8 cellular contexts compared by ENCODE assay signal in genomic region chrX:1212532-1212931, GRCh38. TPM values are rescaled to one million over a fixed set of nuclear protein-coding genes. Genes with fewer than 3 reads are reported as not detected.
DNase-seq lines count a peak whose midpoint lies in the region; ATAC-seq lines count a peak whose summit lies in the region.

Gene CRLF2 (minus strand): TSS chrX:1212649. CDS start chrX:1212634, 15 bp downstream.

- peaks cover 8% of the 10 kb centered on the region for H3K9me3 Mint-ChIP-seq in activated CD8-positive, alpha-beta memory T cell treated with anti-CD3 and anti-CD28 coated beads, Interleukin-2, amount 10 ng/mL, durations not matched to agents 7 days and 5 days (ENCODE audit: low read depth)
- H3K9me3 Mint-ChIP-seq in stimulated activated memory B cell treated with anti-CD40 and anti-IgM and Interleukin-4, amounts not matched to agents 10 μg/mL and 1 μg/mL and 100 μg/mL, for 72 hours = peaks cover 11% of the 10 kb centered on the region

- H3K27ac Mint-ChIP-seq in activated CD8-positive, alpha-beta memory T cell treated with anti-CD3 and anti-CD28 coated beads, Interleukin-2, amount 10 ng/mL, durations not matched to agents 7 days and 5 days = peak within 1 kb of the TSS; percentile 81
- no peak within 1 kb of the TSS for H3K27ac Mint-ChIP-seq in stimulated activated memory B cell treated with anti-CD40 and anti-IgM and Interleukin-4, amounts not matched to agents 10 μg/mL and 1 μg/mL and 100 μg/mL, for 72 hours

- DNase-seq in activated CD8-positive, alpha-beta memory T cell treated with anti-CD3 and anti-CD28 coated beads, Interleukin-2, amount 10 ng/mL, durations not matched to agents 7 days and 5 days = peak; percentile 64
- DNase-seq in activated CD8-positive, alpha-beta memory T cell treated with anti-CD3 and anti-CD28 coated beads for 24 hours = no peak
- DNase-seq in UCSD-AML1 (lab: John Stamatoyannopoulos, UW; ENCODE audit: unreplicated experiment) (peak; percentile 60), amniotic stem cell (lab: John Stamatoyannopoulos, UW) (no peak), right cardiac atrium (no peak)

- CTCF ChIA-PET in activated CD8-positive, alpha-beta memory T cell treated with anti-CD3 and anti-CD28 coated beads, Interleukin-2, amount 10 ng/mL, durations not matched to agents 7 days and 5 days (lab: Charles Lee) = no interaction called here

- peaks cover 31% of the 10 kb centered on the region for H3K4me1 Mint-ChIP-seq in activated CD8-positive, alpha-beta memory T cell treated with anti-CD3 and anti-CD28 coated beads, Interleukin-2, amount 10 ng/mL, durations not matched to agents 7 days and 5 days
- H3K4me1 Mint-ChIP-seq in stimulated activated memory B cell treated with anti-CD40 and anti-IgM and Interleukin-4, amounts not matched to agents 10 μg/mL and 1 μg/mL and 100 μg/mL, for 72 hours = peaks cover 27% of the 10 kb centered on the region

- no peaks in the 10 kb centered on the region for H3K27me3 ChIP-seq in right cardiac atrium (ENCODE audit: control insufficient read depth, insufficient read depth)

- intact Hi-C loops in right cardiac atrium (cut with DNase I) = no loop called here

- 32% methylated on average over 5 of the region's 5 CpGs for WGBS in right cardiac atrium

- no peaks in the 10 kb centered on the region for H3K9me3 ChIP-seq in right cardiac atrium (ENCODE audit: control insufficient read depth, low read length)

- H3K4me3 Mint-ChIP-seq in activated CD8-positive, alpha-beta memory T cell treated with anti-CD3 and anti-CD28 coated beads, Interleukin-2, amount 10 ng/mL, durations not matched to agents 7 days and 5 days = peak within 1 kb of the TSS; percentile 57
- H3K4me3 Mint-ChIP-seq in stimulated activated memory B cell treated with anti-CD40 and anti-IgM and Interleukin-4, amounts not matched to agents 10 μg/mL and 1 μg/mL and 100 μg/mL, for 72 hours = no peak within 1 kb of the TSS

- no peak within 1 kb of the TSS for H3K4me3 ChIP-seq in right cardiac atrium (ENCODE audit: low read length)

- H3K4me1 ChIP-seq in right cardiac atrium (ENCODE audit: control insufficient read depth, insufficient read depth, low read length) = no peaks in the 10 kb centered on the region

- ATAC-seq in activated CD8-positive, alpha-beta memory T cell treated with anti-CD3 and anti-CD28 coated beads, Interleukin-2, amount 10 ng/mL, durations not matched to agents 7 days and 5 days = peak; percentile 77
- ATAC-seq in HG03139 (IDR thresholded peaks at IDR 0.05; ENCODE audit: unreplicated experiment) (peak; percentile 60), HG03045 (IDR thresholded peaks at IDR 0.05; ENCODE audit: unreplicated experiment) (no peak), right cardiac atrium (no peak)
- peak; percentile 80 for ATAC-seq in stimulated activated memory B cell treated with anti-CD40 and anti-IgM and Interleukin-4, amounts not matched to agents 10 μg/mL and 1 μg/mL and 100 μg/mL, for 72 hours

- peaks cover 6% of the 10 kb centered on the region for H3K36me3 Mint-ChIP-seq in activated CD8-positive, alpha-beta memory T cell treated with anti-CD3 and anti-CD28 coated beads, Interleukin-2, amount 10 ng/mL, durations not matched to agents 7 days and 5 days
- no peaks in the 10 kb centered on the region for H3K36me3 Mint-ChIP-seq in stimulated activated memory B cell treated with anti-CD40 and anti-IgM and Interleukin-4, amounts not matched to agents 10 μg/mL and 1 μg/mL and 100 μg/mL, for 72 hours

- peaks cover 22% of the 10 kb centered on the region for H3K27me3 Mint-ChIP-seq in activated CD8-positive, alpha-beta memory T cell treated with anti-CD3 and anti-CD28 coated beads, Interleukin-2, amount 10 ng/mL, durations not matched to agents 7 days and 5 days
- peaks cover 41% of the 10 kb centered on the region for H3K27me3 Mint-ChIP-seq in stimulated activated memory B cell treated with anti-CD40 and anti-IgM and Interleukin-4, amounts not matched to agents 10 μg/mL and 1 μg/mL and 100 μg/mL, for 72 hours

- H3K27ac ChIP-seq in right cardiac atrium (ENCODE audit: low read length) = no peak within 1 kb of the TSS

RNA-seq across cellular contexts. Expression of gene CRLF2, which starts in this region (rescaled TPM):
- total RNA-seq in activated CD8-positive, alpha-beta memory T cell treated with anti-CD3 and anti-CD28 coated beads, Interleukin-2, amount 10 ng/mL, durations not matched to agents 7 days and 5 days = 1 to 10 TPM in 1 of 2 experiments, under 1 TPM in 1; 0.96 to 1.3 TPM
- total RNA-seq in right cardiac atrium = not detected
- polyA plus RNA-seq in right cardiac atrium = not detected

Comparison
In these comparisons a context has a peak if more than half of its experiments do, and no peak if none do; other contexts are left out.
1. DNase-seq: peak in activated CD8-positive, alpha-beta memory T cell treated with anti-CD3 and anti-CD28 coated beads, Interleukin-2, amount 10 ng/mL, durations not matched to agents 7 days and 5 days (single experiment) and UCSD-AML1 (single experiment); none in activated CD8-positive, alpha-beta memory T cell treated with anti-CD3 and anti-CD28 coated beads for 24 hours (single experiment), amniotic stem cell (single experiment) and right cardiac atrium (0 of 3).
2. ATAC-seq: peak in activated CD8-positive, alpha-beta memory T cell treated with anti-CD3 and anti-CD28 coated beads, Interleukin-2, amount 10 ng/mL, durations not matched to agents 7 days and 5 days (single experiment), HG03139 (single experiment) and stimulated activated memory B cell treated with anti-CD40 and anti-IgM and Interleukin-4, amounts not matched to agents 10 μg/mL and 1 μg/mL and 100 μg/mL, for 72 hours (single experiment); none in HG03045 (single experiment) and right cardiac atrium (0 of 2).